In the genomic region with DNA sequence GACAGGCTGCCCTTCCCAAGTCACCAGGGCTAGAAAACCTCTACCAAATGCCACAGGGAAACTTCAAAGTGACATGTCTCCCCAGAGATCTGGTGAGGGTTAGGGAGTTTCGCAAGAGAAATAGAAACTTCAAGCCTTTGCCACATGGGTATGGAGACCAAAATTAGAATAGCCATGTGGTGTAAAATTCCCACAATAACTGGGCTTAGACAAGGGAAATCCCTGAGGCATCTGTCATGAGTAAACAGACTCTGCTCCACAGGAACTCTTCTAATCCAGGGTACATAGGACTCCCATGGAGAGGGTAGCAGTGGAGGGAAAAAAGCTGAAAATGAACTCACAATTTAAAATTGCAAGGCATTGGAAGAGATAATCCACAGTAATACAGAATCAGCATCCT, we compare ENCODE assay signal across 18 cellular contexts. TPM values are rescaled to one million over a fixed set of nuclear protein-coding genes. Genes with fewer than 3 reads are reported as not detected.
A peak's percentile ranks its signal among the peaks of the same experiment; 100 is the strongest.
DNase-seq lines count a peak whose midpoint lies in the region; ATAC-seq and TF ChIP-seq lines count a peak whose summit lies in the region.
"Had no signal": no experiment of that assay in that cellular context is flagged by ENCODE, and none has a peak within 500 bp of the region (broad histone marks: within the 10 kb centered on the region; RNA-seq: fewer than 3 reads in every experiment).

No MANE protein-coding gene starts in this region.

- H3F3A ChIP-seq in smooth muscle cell (ENCODE audit: low read depth), result peaks cover 9% of the 10 kb centered on the region

- TF ChIP-seq CTCF in smooth muscle cell (IDR thresholded peaks at IDR 0.05; ENCODE audit: borderline replicate concordance, insufficient read depth, poor library complexity, severe bottlenecking), result no peak

- peaks cover 84% of the 10 kb centered on the region for H3K79me2 ChIP-seq in smooth muscle cell (ENCODE audit: low read depth)

- H3K4me3 ChIP-seq in SJCRH30 (no peak overlapping the region), smooth muscle cell (no peak overlapping the region)
- H3K4me3 ChIP-seq: body of pancreas, upper lobe of left lung had no signal

- peaks cover 0 to 22% (median 9%) of the 10 kb centered on the region in 9 donors for H3K9me3 Mint-ChIP-seq in naive thymus-derived CD8-positive, alpha-beta T cell

- no peaks in the 10 kb centered on the region for H3K36me3 ChIP-seq in SJCRH30
- no peaks in the 10 kb centered on the region for H3K36me3 ChIP-seq in smooth muscle cell (ENCODE audit: low read depth)
- H3K36me3 ChIP-seq: upper lobe of left lung had no signal

- H3K36me3 Mint-ChIP-seq in naive thymus-derived CD8-positive, alpha-beta T cell, result peaks cover 0 to 10% (median 1%) of the 10 kb centered on the region in 3 donors
- H3K36me3 Mint-ChIP-seq: CD14-positive monocyte had no signal

- H3K27me3 ChIP-seq in SJCRH30, result no peaks in the 10 kb centered on the region
- H3K27me3 ChIP-seq in smooth muscle cell (ENCODE audit: low read depth), result no peaks in the 10 kb centered on the region
- H3K27me3 ChIP-seq: body of pancreas, upper lobe of left lung had no signal

- no peak overlapping the region for H3K9ac ChIP-seq in smooth muscle cell (ENCODE audit: low read depth)

- H3K4me1 Mint-ChIP-seq in naive thymus-derived CD8-positive, alpha-beta T cell, result no peaks in the 10 kb centered on the region
- H3K4me1 Mint-ChIP-seq: CD14-positive monocyte, naive B cell had no signal

- peaks cover 30% of the 10 kb centered on the region for H3K4me1 ChIP-seq in SJCRH30
- H3K4me1 ChIP-seq in smooth muscle cell (ENCODE audit: low read depth), result no peaks in the 10 kb centered on the region
- H3K4me1 ChIP-seq: body of pancreas, upper lobe of left lung had no signal

- WGBS in smooth muscle cell (ENCODE audit: low lambda C conversion rate), result 50% methylated on average over 1 of the region's 1 CpG

- H3K9me3 ChIP-seq in SJCRH30 (replicated peaks), result peaks cover 3% of the 10 kb centered on the region; the same call in 1 of the 2 replicates
- peaks cover 5% of the 10 kb centered on the region for H3K9me3 ChIP-seq in smooth muscle cell (replicated peaks; ENCODE audit: low read depth)
- H3K9me3 ChIP-seq: body of pancreas, upper lobe of left lung had no signal

- H3K27ac ChIP-seq in SJCRH30 (peak overlapping the region; percentile 90), smooth muscle cell (ENCODE audit: low read depth) (peak overlapping the region; percentile 87)
- H3K27ac ChIP-seq: 22Rv1, body of pancreas, upper lobe of left lung had no signal

- no peak overlapping the region for H3K4me3 Mint-ChIP-seq in naive thymus-derived CD8-positive, alpha-beta T cell
- H3K4me3 Mint-ChIP-seq: activated naive CD4-positive, alpha-beta T cell treated with anti-CD3 and anti-CD28 coated beads for 36 hours; CD14-positive monocyte; naive B cell; stimulated activated naive CD8-positive, alpha-beta T cell treated with anti-CD3 and anti-CD28 coated beads, Interleukin-15, Interleukin-2, amounts not matched to agents 100 ng/mL and 50 ng/mL, for 24 hours had no signal

- no peak for ATAC-seq in naive thymus-derived CD8-positive, alpha-beta T cell
- ATAC-seq: body of pancreas had no signal

- no peak overlapping the region for H2AFZ ChIP-seq in smooth muscle cell (ENCODE audit: low read depth)

- no peaks in the 10 kb centered on the region for H3K27me3 Mint-ChIP-seq in naive thymus-derived CD8-positive, alpha-beta T cell
- H3K27me3 Mint-ChIP-seq: stimulated activated naive CD8-positive, alpha-beta T cell treated with anti-CD3 and anti-CD28 coated beads, Interleukin-15, Interleukin-2, amounts not matched to agents 100 ng/mL and 50 ng/mL, for 24 hours had no signal

- DNase-seq in NCI-H2171 treated with DMSO at 0.1 percent for 48 hours (lab: John Stamatoyannopoulos, UW), result peak; percentile 61
- DNase-seq in NCI-H2171 (lab: John Stamatoyannopoulos, UW), result no peak
- DNase-seq in SJCRH30, result peak; percentile 59 to 89
- peak; percentile 52 for DNase-seq in fibroblast of peridontal ligament (ENCODE audit: extremely low read depth)
- DNase-seq in smooth muscle cell (lab: John Stamatoyannopoulos, UW; ENCODE audit: unreplicated experiment), result no peak
- no peak for DNase-seq in naive thymus-derived CD8-positive, alpha-beta T cell
- no peak for DNase-seq in NCI-H2029 treated with DMSO at 0.1 percent for 48 hours (lab: John Stamatoyannopoulos, UW)
- DNase-seq in activated effector memory CD4-positive, alpha-beta T cell treated with anti-CD3 and anti-CD28 coated beads, Interleukin-2, amount 50 U/mL, for 16 hours, result no peak
- DNase-seq: activated naive CD4-positive, alpha-beta T cell treated with anti-CD3 and anti-CD28 coated beads for 36 hours; body of pancreas; effector memory CD4-positive, alpha-beta T cell; naive B cell; stimulated activated CD4-positive, alpha-beta T cell treated with anti-CD3 and anti-CD28 coated beads, Interleukin-15, amount 100 ng/mL, for 24 hours; upper lobe of left lung had no signal

- POLR2A ChIA-PET in naive thymus-derived CD8-positive, alpha-beta T cell (lab: Charles Lee), result no interaction called here

- peak overlapping the region; percentile 11 for H3K4me2 ChIP-seq in smooth muscle cell

- no peak overlapping the region for H3K27ac Mint-ChIP-seq in naive thymus-derived CD8-positive, alpha-beta T cell
- H3K27ac Mint-ChIP-seq: activated naive CD4-positive, alpha-beta T cell treated with anti-CD3 and anti-CD28 coated beads for 36 hours; CD14-positive monocyte; naive B cell; progenitor cell of endocrine pancreas; stimulated activated naive CD8-positive, alpha-beta T cell treated with anti-CD3 and anti-CD28 coated beads, Interleukin-15, Interleukin-2, amounts not matched to agents 100 ng/mL and 50 ng/mL, for 24 hours had no signal

- H4K20me1 ChIP-seq in smooth muscle cell (ENCODE audit: low read depth), result no peaks in the 10 kb centered on the region

RNA-seq across cellular contexts. Expression of a gene that starts 14.3 kb away (rescaled TPM):
- total RNA-seq in SJCRH30 (2014; rRNA removed; shearing (Covaris generic)), result 0.26 and 0.33 TPM in 2 replicates
- total RNA-seq in smooth muscle cell, result 54.3 and 61.6 TPM in 2 replicates
- 32.8 and 40.0 TPM in 2 replicates for polyA plus RNA-seq in smooth muscle cell
- under 1 TPM in 1 of 2 experiments, not detected in 1; 0.49 TPM for total RNA-seq in naive thymus-derived CD8-positive, alpha-beta T cell
- not detected for polyA plus RNA-seq in naive thymus-derived CD8-positive, alpha-beta T cell
- total RNA-seq: activated naive CD4-positive, alpha-beta T cell treated with anti-CD3 and anti-CD28 coated beads for 36 hours had no signal
- polyA plus RNA-seq: CD14-positive monocyte had no signal

Comparison
In these comparisons a context has a peak if more than half of its experiments do, and no peak if none do; other contexts are left out.
1. DNase-seq: peak in NCI-H2171 treated with DMSO at 0.1 percent for 48 hours (single experiment), SJCRH30 (2 of 2) and fibroblast of peridontal ligament (single experiment); none in NCI-H2171 (single experiment), smooth muscle cell (single experiment), naive thymus-derived CD8-positive, alpha-beta T cell (0 of 10), NCI-H2029 treated with DMSO at 0.1 percent for 48 hours (single experiment) and activated effector memory CD4-positive, alpha-beta T cell treated with anti-CD3 and anti-CD28 coated beads, Interleukin-2, amount 50 U/mL, for 16 hours (single experiment).
2. RNA of a gene that starts 14.3 kb away (total RNA-seq): 54.3 to 61.6 TPM in smooth muscle cell; 0.49 TPM in naive thymus-derived CD8-positive, alpha-beta T cell and 0.26 to 0.33 TPM in SJCRH30; every median in the first group is over 10 times any median in the second.